1 cellular context compared by ENCODE assay signal in genomic region chr17:34988644-34989043, GRCh38.
TF ChIP-seq lines count a peak whose summit lies in the region.

No MANE protein-coding gene starts in this region.

TF ChIP-seq in K562, 482 proteins besides CTCF, POLR2A, EP300 and RAD21 (continues in another document):
- TF ChIP-seq SPI1 (IDR thresholded peaks at IDR 0.05; ENCODE audit: borderline replicate concordance, low read depth, low read length) (peak; percentile 73; the same call in 1 of the 2 replicates), CSDE1 (IDR thresholded peaks at IDR 0.05) (no peak), ZNF586 (CRISPR knock-in tag; conservative IDR thresholded peaks at IDR 0.05) (no peak), ARID2 (IDR thresholded peaks at IDR 0.05) (no peak), SRF (CRISPR knock-in tag; IDR thresholded peaks at IDR 0.05) (no peak), SMARCA4 (IDR thresholded peaks at IDR 0.05) (peak; percentile 49; the same call in 1 of the 2 replicates), KLF16 (IDR thresholded peaks at IDR 0.05) (peak; percentile 83), MTA2 (IDR thresholded peaks at IDR 0.05; ENCODE audit: low read depth) (peak; percentile 44; the same call in 1 of the 2 replicates), MYBL2 (IDR thresholded peaks at IDR 0.05; ENCODE audit: low read depth) (no peak), MYBL2 (CRISPR knock-in tag; IDR thresholded peaks at IDR 0.05; ENCODE audit: borderline replicate concordance) (no peak), CAMTA2 (CRISPR knock-in tag; conservative IDR thresholded peaks at IDR 0.05) (no peak), ZNF592 (IDR thresholded peaks at IDR 0.05) (0 out of 2 replicates have a peak, but pooled peaks have one; percentile 49), PML (IDR thresholded peaks at IDR 0.05; ENCODE audit: low read length) (0 out of 2 replicates have a peak, but pooled peaks have one; percentile 37), MGA (IDR thresholded peaks at IDR 0.05) (no peak), STAT5A (IDR thresholded peaks at IDR 0.05; ENCODE audit: borderline replicate concordance, low read length) (peak; percentile 49; the same call in 1 of the 2 replicates), ZNF174 (CRISPR knock-in tag; IDR thresholded peaks at IDR 0.05) (no peak), DPF2 (IDR thresholded peaks at IDR 0.05) (peak; percentile 68; the same call in 1 of the 2 replicates), ZNF197 (CRISPR knock-in tag; IDR thresholded peaks at IDR 0.05; ENCODE audit: low read depth) (peak; percentile 65; the same call in 1 of the 2 replicates), CREM (IDR thresholded peaks at IDR 0.05; ENCODE audit: low read depth) (peak; percentile 20; the same call in 1 of the 2 replicates), BDP1 (IDR thresholded peaks at IDR 0.05; ENCODE audit: insufficient read depth, insufficient read length) (no peak), USF1 (CRISPR knock-in tag; IDR thresholded peaks at IDR 0.05) (no peak), TBP (optimal IDR thresholded peaks at IDR 0.05; ENCODE audit: low read depth, low read length) (no peak), HOMEZ (CRISPR knock-in tag; IDR thresholded peaks at IDR 0.05) (no peak), KAT8 (IDR thresholded peaks at IDR 0.05; ENCODE audit: low read depth) (no peak), E2F3 (CRISPR knock-in tag; IDR thresholded peaks at IDR 0.05) (no peak), CEBPZ (IDR thresholded peaks at IDR 0.05; ENCODE audit: borderline replicate concordance, low read depth, low read length) (no peak), NR4A1 (CRISPR knock-in tag; IDR thresholded peaks at IDR 0.05) (no peak), NR4A1 (tag; IDR thresholded peaks at IDR 0.05) (no peak), ETV6 (IDR thresholded peaks at IDR 0.05; ENCODE audit: borderline replicate concordance in 1 of 2, low read depth in 2 of 2, low read length in 1 of 2) (peak in 1 of 2 experiments; percentile 71; a peak in 1 of 4 replicates), ETV6 (CRISPR knock-in tag; IDR thresholded peaks at IDR 0.05; ENCODE audit: borderline replicate concordance) (no peak), NKRF (IDR thresholded peaks at IDR 0.05; ENCODE audit: borderline replicate concordance) (no peak), GABPB1 (CRISPR knock-in tag; IDR thresholded peaks at IDR 0.05) (no peak), HMGN3 (IDR thresholded peaks at IDR 0.05; ENCODE audit: borderline replicate concordance, extremely low read depth, insufficient read length, low read depth, low read length) (no peak)
